8 cellular contexts compared by ENCODE assay signal in genomic region chr10:88386878-88387773, GRCh38.
A peak's percentile ranks its signal among the peaks of the same experiment; 100 is the strongest.
DNase-seq lines count a peak whose midpoint lies in the region; ATAC-seq and TF ChIP-seq lines count a peak whose summit lies in the region.

No MANE protein-coding gene starts in this region.

- H3K9me3 ChIP-seq in DOHH2 (ENCODE audit: control insufficient read depth, insufficient read depth, low read length): peaks cover 14% of the 10 kb centered on the region
- H3K9me3 ChIP-seq in WERI-Rb-1 (ENCODE audit: severe bottlenecking): peaks cover 7% of the 10 kb centered on the region

- no peaks in the 10 kb centered on the region for H4K20me1 ChIP-seq in DOHH2 (ENCODE audit: control insufficient read depth, insufficient read depth, low read depth, low read length)

- no peaks in the 10 kb centered on the region for H3K27me3 Mint-ChIP-seq in stimulated activated naive CD8-positive, alpha-beta T cell treated with anti-CD3 and anti-CD28 coated beads, Interleukin-15, amount 100 ng/mL, for 72 hours
- no peaks in the 10 kb centered on the region for H3K27me3 Mint-ChIP-seq in progenitor cell of endocrine pancreas

- DNase-seq in MV-4-11 (lab: John Stamatoyannopoulos, UW) (peak; percentile 68), T47D (ENCODE audit: low read depth in 1 of 2, low spot score in 1 of 2) (peak; percentile 76 to 89), iPS-NIHi7 (ENCODE audit: extremely low spot score) (peak; percentile 63), WERI-Rb-1 (no peak), progenitor cell of endocrine pancreas (ENCODE audit: low spot score, unreplicated experiment) (no peak)
- no peak for DNase-seq in stimulated activated naive CD8-positive, alpha-beta T cell treated with anti-CD3 and anti-CD28 coated beads, Interleukin-15, amount 100 ng/mL, for 72 hours

- H3F3A ChIP-seq in DOHH2 (ENCODE audit: control insufficient read depth, insufficient read depth): peaks cover 38% of the 10 kb centered on the region

- no peaks in the 10 kb centered on the region for H3K9me2 ChIP-seq in DOHH2 (replicated peaks; ENCODE audit: control insufficient read depth, low read length)

- peaks cover 88% of the 10 kb centered on the region for H3K4me1 ChIP-seq in DOHH2 (ENCODE audit: control insufficient read depth, low read length)

- ATAC-seq in GM21786 (IDR thresholded peaks at IDR 0.05; ENCODE audit: unreplicated experiment): peak; percentile 48
- no peak for ATAC-seq in stimulated activated naive CD8-positive, alpha-beta T cell treated with anti-CD3 and anti-CD28 coated beads, Interleukin-15, amount 100 ng/mL, for 72 hours

- H3K4me1 Mint-ChIP-seq in stimulated activated naive CD8-positive, alpha-beta T cell treated with anti-CD3 and anti-CD28 coated beads, Interleukin-15, amount 100 ng/mL, for 72 hours: peaks cover 7% of the 10 kb centered on the region
- H3K4me1 Mint-ChIP-seq in progenitor cell of endocrine pancreas (ENCODE audit: low read depth): peaks cover 4% of the 10 kb centered on the region

- H3K36me3 ChIP-seq in DOHH2 (ENCODE audit: control insufficient read depth, low read length) (peaks cover 49% of the 10 kb centered on the region), WERI-Rb-1 (no peaks in the 10 kb centered on the region)

- no peaks in the 10 kb centered on the region for H3K9me3 Mint-ChIP-seq in stimulated activated naive CD8-positive, alpha-beta T cell treated with anti-CD3 and anti-CD28 coated beads, Interleukin-15, amount 100 ng/mL, for 72 hours
- peaks cover 5% of the 10 kb centered on the region for H3K9me3 Mint-ChIP-seq in progenitor cell of endocrine pancreas (ENCODE audit: low read depth)

- H3K27ac ChIP-seq in DOHH2 (ENCODE audit: low read depth, low read length) (peak overlapping the region; percentile 97), WERI-Rb-1 (no peak overlapping the region)

- H3K79me2 ChIP-seq in DOHH2 (ENCODE audit: control insufficient read depth, low read length): no peaks in the 10 kb centered on the region

- H3K4me3 ChIP-seq in DOHH2 (ENCODE audit: low read length) (peak overlapping the region; percentile 74), WERI-Rb-1 (ENCODE audit: low read depth, low read length) (no peak overlapping the region)

- no peaks in the 10 kb centered on the region for H3K27me3 ChIP-seq in DOHH2 (ENCODE audit: control insufficient read depth, low read length)
- no peaks in the 10 kb centered on the region for H3K27me3 ChIP-seq in WERI-Rb-1 (ENCODE audit: insufficient read depth, low read depth, severe bottlenecking)

- H3K4me3 Mint-ChIP-seq in stimulated activated naive CD8-positive, alpha-beta T cell treated with anti-CD3 and anti-CD28 coated beads, Interleukin-15, amount 100 ng/mL, for 72 hours: peak overlapping the region; percentile 46 to 79
- no peak overlapping the region for H3K4me3 Mint-ChIP-seq in progenitor cell of endocrine pancreas (ENCODE audit: low read depth)

- no peaks in the 10 kb centered on the region for H3K36me3 Mint-ChIP-seq in progenitor cell of endocrine pancreas (ENCODE audit: insufficient read depth)

- in situ Hi-C loops in T47D (cut with HindIII; ENCODE audit: low pct_unique_long_range_greater_than_20kb, low sequenced_read_pairs): no loop called here

- H3K27ac Mint-ChIP-seq in stimulated activated naive CD8-positive, alpha-beta T cell treated with anti-CD3 and anti-CD28 coated beads, Interleukin-15, amount 100 ng/mL, for 72 hours: peak overlapping the region in 1 of 2 donors; percentile 69
- H3K27ac Mint-ChIP-seq in progenitor cell of endocrine pancreas: no peak overlapping the region

- TF ChIP-seq CTCF in DOHH2 (IDR thresholded peaks at IDR 0.05; ENCODE audit: low read depth, low read length, poor library complexity, severe bottlenecking) (no peak), WERI-Rb-1 (IDR thresholded peaks at IDR 0.05; ENCODE audit: low read depth, low read length) (no peak), progenitor cell of endocrine pancreas (IDR thresholded peaks at IDR 0.05; ENCODE audit: unreplicated experiment) (no peak)

- H3K4me2 ChIP-seq in DOHH2 (ENCODE audit: low read length): peak overlapping the region; percentile 81

Comparison
In these comparisons a context has a peak if more than half of its experiments do, and no peak if none do; other contexts are left out.
1. DNase-seq: peak in MV-4-11 (single experiment), T47D (2 of 2) and iPS-NIHi7 (single experiment); none in stimulated activated naive CD8-positive, alpha-beta T cell treated with anti-CD3 and anti-CD28 coated beads, Interleukin-15, amount 100 ng/mL, for 72 hours (0 of 2), WERI-Rb-1 (single experiment) and progenitor cell of endocrine pancreas (single experiment).